5 cellular contexts compared by ENCODE assay signal in genomic region chr12:126258190-126258589, GRCh38.
"Had no signal": no experiment of that assay in that cellular context is flagged by ENCODE, and none has a peak within 500 bp of the region (broad histone marks: within the 10 kb centered on the region; RNA-seq: fewer than 3 reads in every experiment).

No MANE protein-coding gene starts in this region.

- H3K36me3 Mint-ChIP-seq: IgD-negative memory B cell had no signal

- H3K4me3 Mint-ChIP-seq: IgD-negative memory B cell had no signal

- H3K4me3 ChIP-seq: K562 had no signal

- H3K27me3 Mint-ChIP-seq: IgD-negative memory B cell had no signal

- H3K27ac Mint-ChIP-seq: IgD-negative memory B cell had no signal

- H3K4me1 Mint-ChIP-seq: IgD-negative memory B cell had no signal

- DNase-seq: IMR-90 had no signal

- H3K27ac ChIP-seq: HL-60 had no signal

- ATAC-seq: HepG2, K562 had no signal
